Comparison of ENCODE assay signal across 9 cellular contexts in genomic region chr1:57229998-57230397, GRCh38.
"Had no signal": no experiment of that assay in that cellular context is flagged by ENCODE, and none has a peak within 500 bp of the region (broad histone marks: within the 10 kb centered on the region; RNA-seq: fewer than 3 reads in every experiment).

No MANE protein-coding gene starts in this region.

- H3K9ac ChIP-seq: GM23248 had no signal

- H3K9me3 ChIP-seq: HAP-1 had no signal

- H2AFZ ChIP-seq: GM23248 had no signal

- H3K4me1 ChIP-seq: HAP-1 had no signal

- H3K27ac Mint-ChIP-seq: HFFc6 had no signal

- DNase-seq: GM23248, GOT3, H7, HFFc6, IMR-90, KBM-7 had no signal

- H3K4me3 ChIP-seq: GM23248, HAP-1 had no signal

- H3K27ac ChIP-seq: GM23248, HL-60 had no signal

- ATAC-seq: HCT116 had no signal

- H3K36me3 ChIP-seq: HAP-1 had no signal

- H3K4me3 Mint-ChIP-seq: HFFc6 had no signal
